2 cellular contexts compared by ENCODE assay signal in the genomic region with DNA sequence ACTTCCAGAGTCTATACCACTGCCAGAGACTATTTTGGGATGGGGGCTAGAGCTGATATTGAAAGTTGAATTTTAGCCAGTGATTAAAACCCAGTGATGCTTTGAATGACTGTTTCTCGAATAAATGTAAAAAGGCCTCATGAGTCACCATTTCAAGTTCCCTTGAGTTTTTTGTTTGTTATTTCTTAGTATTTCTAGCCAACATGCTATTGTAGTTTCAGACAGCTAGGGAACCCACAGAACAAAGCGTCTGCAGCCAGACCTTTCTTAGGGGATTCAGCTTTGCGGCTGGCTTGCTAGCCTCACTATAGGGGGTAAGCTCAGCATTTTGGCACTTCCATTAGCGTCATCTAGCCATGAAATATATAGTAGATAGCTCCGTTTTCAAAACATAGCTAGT.
TF ChIP-seq lines count a peak whose summit lies in the region.

No MANE protein-coding gene starts in this region.

TF ChIP-seq in SK-N-SH, 30 proteins besides CTCF, POLR2A, EP300 and RAD21 (continued from another document):
- TF ChIP-seq FOSL2 (IDR thresholded peaks at IDR 0.05; ENCODE audit: borderline replicate concordance, low read depth), result peak; percentile 23; the same call in 1 of the 2 replicates

TF ChIP-seq in SK-N-SH treated with all-trans-retinoic acid at 6 μM for 48 hours, 23 proteins besides CTCF, POLR2A, EP300 and RAD21 (continued from another document):
- TF ChIP-seq, protein P1, sequence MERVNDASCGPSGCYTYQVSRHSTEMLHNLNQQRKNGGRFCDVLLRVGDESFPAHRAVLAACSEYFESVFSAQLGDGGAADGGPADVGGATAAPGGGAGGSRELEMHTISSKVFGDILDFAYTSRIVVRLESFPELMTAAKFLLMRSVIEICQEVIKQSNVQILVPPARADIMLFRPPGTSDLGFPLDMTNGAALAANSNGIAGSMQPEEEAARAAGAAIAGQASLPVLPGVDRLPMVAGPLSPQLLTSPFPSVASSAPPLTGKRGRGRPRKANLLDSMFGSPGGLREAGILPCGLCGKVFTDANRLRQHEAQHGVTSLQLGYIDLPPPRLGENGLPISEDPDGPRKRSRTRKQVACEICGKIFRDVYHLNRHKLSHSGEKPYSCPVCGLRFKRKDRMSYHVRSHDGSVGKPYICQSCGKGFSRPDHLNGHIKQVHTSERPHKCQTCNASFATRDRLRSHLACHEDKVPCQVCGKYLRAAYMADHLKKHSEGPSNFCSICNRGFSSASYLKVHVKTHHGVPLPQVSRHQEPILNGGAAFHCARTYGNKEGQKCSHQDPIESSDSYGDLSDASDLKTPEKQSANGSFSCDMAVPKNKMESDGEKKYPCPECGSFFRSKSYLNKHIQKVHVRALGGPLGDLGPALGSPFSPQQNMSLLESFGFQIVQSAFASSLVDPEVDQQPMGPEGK (CRISPR knock-in tag; IDR thresholded peaks at IDR 0.05; ENCODE audit: borderline replicate concordance), result no peak
- TF ChIP-seq ZNF70 (CRISPR knock-in tag; IDR thresholded peaks at IDR 0.05) (no peak), SNAI2 (CRISPR knock-in tag; IDR thresholded peaks at IDR 0.05) (no peak)
